ENCODE assay signal across 1 cellular context in the genomic region with DNA sequence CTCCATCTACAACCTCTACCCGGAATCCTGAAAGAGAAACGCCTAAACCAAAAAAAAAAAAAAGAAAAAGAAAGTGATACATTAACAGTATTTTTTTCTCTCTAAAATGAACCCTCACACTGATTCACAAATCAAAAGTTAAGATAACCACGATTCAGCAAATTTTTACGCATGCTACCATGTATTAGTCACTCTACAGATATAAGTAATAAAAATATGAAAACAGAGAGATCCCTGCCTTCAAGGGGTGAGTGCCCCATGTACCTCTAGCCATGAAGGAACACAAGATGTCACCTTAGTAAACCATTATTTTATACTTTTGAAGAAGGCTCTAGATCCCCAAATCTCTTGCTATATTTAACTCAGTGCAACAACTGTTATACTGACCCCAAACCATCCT.
TF ChIP-seq lines count a peak whose summit lies in the region.

No MANE protein-coding gene starts in this region.

TF ChIP-seq in IMR-90, 13 proteins besides CTCF, POLR2A, EP300 and RAD21:
- TF ChIP-seq FOS (IDR thresholded peaks at IDR 0.05; ENCODE audit: low read depth, low read length), result no peak
- no peak for TF ChIP-seq SMC3 (IDR thresholded peaks at IDR 0.05; ENCODE audit: low read depth, low read length)
- no peak for TF ChIP-seq USF2 (IDR thresholded peaks at IDR 0.05; ENCODE audit: low read depth, low read length)
- TF ChIP-seq MAFK (IDR thresholded peaks at IDR 0.05; ENCODE audit: low read depth, low read length), result peak; percentile 92
- no peak for TF ChIP-seq MXI1 (IDR thresholded peaks at IDR 0.05; ENCODE audit: borderline replicate concordance, low read depth, low read length)
